Comparison of ENCODE assay signal across 26 cellular contexts in genomic region chr7:127908430-127909258, GRCh38.
DNase-seq lines count a peak whose midpoint lies in the region; ATAC-seq, FAIRE-seq and TF ChIP-seq lines count a peak whose summit lies in the region.
"Had no signal": no experiment of that assay in that cellular context is flagged by ENCODE, and none has a peak within 500 bp of the region (broad histone marks: within the 10 kb centered on the region; RNA-seq: fewer than 3 reads in every experiment).

No MANE protein-coding gene starts in this region.

- H3K27ac Mint-ChIP-seq in activated CD4-positive, alpha-beta T cell treated with anti-CD3 and anti-CD28 coated beads for 36 hours: peak overlapping the region; percentile 55
- peak overlapping the region; percentile 7 for H3K27ac Mint-ChIP-seq in Caco-2 (ENCODE audit: unreplicated experiment)
- peak overlapping the region; percentile 41 for H3K27ac Mint-ChIP-seq in activated T-helper 1 cell treated with anti-CD3 and anti-CD28 coated beads, Interleukin-12 subunit alpha, Interleukin-12 subunit beta, Interleukin-2, Interleukin-4 antibody, amounts not matched to agents 30 ng/mL and 10 ng/mL and 1 ng/mL, durations not matched to agents 14 hours and 24 hours and 36 hours
- H3K27ac Mint-ChIP-seq: dendritic cell treated with granulocyte-macrophage colony-stimulating factor and Interleukin-4, amounts not matched to agents 40 ng/mL and 50 ng/mL, for 4 days had no signal

- WGBS in small intestine, 3 donors: 17 to 66% (median 42%) methylated on average over 4 of the region's 4 CpGs
- WGBS in smooth muscle cell (ENCODE audit: low lambda C conversion rate): 86% methylated on average over 4 of the region's 4 CpGs

- H3K9me3 ChIP-seq in Caco-2: no peaks in the 10 kb centered on the region
- H3K9me3 ChIP-seq in small intestine (ENCODE audit: control insufficient read depth, low read depth): no peaks in the 10 kb centered on the region
- no peaks in the 10 kb centered on the region for H3K9me3 ChIP-seq in smooth muscle cell (replicated peaks; ENCODE audit: low read depth)
- H3K9me3 ChIP-seq: esophagus muscularis mucosa, heart left ventricle, pancreas, spleen, suprapubic skin had no signal

- peaks cover 12% of the 10 kb centered on the region for H3F3A ChIP-seq in smooth muscle cell (ENCODE audit: low read depth)

- H3K27me3 Mint-ChIP-seq in activated CD4-positive, alpha-beta T cell treated with anti-CD3 and anti-CD28 coated beads for 36 hours: no peaks in the 10 kb centered on the region
- H3K27me3 Mint-ChIP-seq in Caco-2 (ENCODE audit: insufficient read depth, unreplicated experiment): no peaks in the 10 kb centered on the region
- H3K27me3 Mint-ChIP-seq in activated T-helper 1 cell treated with anti-CD3 and anti-CD28 coated beads, Interleukin-12 subunit alpha, Interleukin-12 subunit beta, Interleukin-2, Interleukin-4 antibody, amounts not matched to agents 30 ng/mL and 10 ng/mL and 1 ng/mL, durations not matched to agents 14 hours and 24 hours and 36 hours (ENCODE audit: insufficient read depth): no peaks in the 10 kb centered on the region
- H3K27me3 Mint-ChIP-seq: CD4-positive, alpha-beta memory T cell; dendritic cell treated with granulocyte-macrophage colony-stimulating factor and Interleukin-4, amounts not matched to agents 40 ng/mL and 50 ng/mL, for 4 days had no signal

- no TSS peak for BruUV-seq in Caco-2 (replicated peaks; lab: Mats Ljungman, UMichigan)

- H3K4me3 Mint-ChIP-seq in activated CD4-positive, alpha-beta T cell treated with anti-CD3 and anti-CD28 coated beads for 36 hours: no peak overlapping the region
- no peak overlapping the region for H3K4me3 Mint-ChIP-seq in Caco-2 (ENCODE audit: unreplicated experiment)
- H3K4me3 Mint-ChIP-seq in activated T-helper 1 cell treated with anti-CD3 and anti-CD28 coated beads, Interleukin-12 subunit alpha, Interleukin-12 subunit beta, Interleukin-2, Interleukin-4 antibody, amounts not matched to agents 30 ng/mL and 10 ng/mL and 1 ng/mL, durations not matched to agents 14 hours and 24 hours and 36 hours: no peak overlapping the region
- H3K4me3 Mint-ChIP-seq: CD4-positive, alpha-beta memory T cell; dendritic cell treated with granulocyte-macrophage colony-stimulating factor and Interleukin-4, amounts not matched to agents 40 ng/mL and 50 ng/mL, for 4 days; neural crest cell had no signal

- no peak overlapping the region for H3K4me3 ChIP-seq in Caco-2 (ENCODE audit: low read depth, low read length)
- H3K4me3 ChIP-seq in small intestine (ENCODE audit: low read depth in 1 of 2, low read length in 2 of 2): no peak overlapping the region
- H3K4me3 ChIP-seq in smooth muscle cell: no peak overlapping the region
- H3K4me3 ChIP-seq: esophagus muscularis mucosa, heart left ventricle, pancreas, spleen, suprapubic skin had no signal

- DNase-seq in activated CD4-positive, alpha-beta T cell treated with anti-CD3 and anti-CD28 coated beads for 36 hours: no peak
- no peak for DNase-seq in activated CD4-positive, alpha-beta T cell treated with anti-CD3 and anti-CD28 coated beads for 4 hours
- DNase-seq in Caco-2 (no peak), small intestine (peak; percentile 70), NCI-H82 (lab: John Stamatoyannopoulos, UW) (no peak), smooth muscle cell (lab: John Stamatoyannopoulos, UW; ENCODE audit: unreplicated experiment) (no peak)
- no peak for DNase-seq in activated T-helper 1 cell treated with anti-CD3 and anti-CD28 coated beads, Interleukin-12 subunit alpha, Interleukin-12 subunit beta, Interleukin-2, Interleukin-4 antibody, amounts not matched to agents 30 ng/mL and 10 ng/mL and 1 ng/mL, durations not matched to agents 14 hours and 24 hours and 36 hours (ENCODE audit: low spot score)
- DNase-seq: activated CD4-positive, CD25-positive, alpha-beta regulatory T cell; activated CD8-positive, alpha-beta memory T cell treated with anti-CD3 and anti-CD28 coated beads for 24 hours; CD4-positive, alpha-beta memory T cell; central memory CD4-positive, alpha-beta T cell; foreskin keratinocyte; heart left ventricle; NCI-H1092; NCI-H187 treated with DMSO at 0.1 percent for 48 hours; NCI-H2171 treated with DMSO at 0.1 percent for 48 hours; NCI-H524 treated with DMSO at 0.1 percent for 48 hours; pancreas; SHP77 treated with DMSO at 0.1 percent for 48 hours; spleen; SW 1271 had no signal

- intact Hi-C loops in activated CD4-positive, alpha-beta T cell treated with anti-CD3 and anti-CD28 coated beads for 36 hours (cut with DNase I, micrococcal nuclease): no loop called here
- intact Hi-C loops in Caco-2 (cut with micrococcal nuclease; ENCODE audit: unreplicated experiment): no loop called here
- intact Hi-C loops in activated T-helper 1 cell treated with anti-CD3 and anti-CD28 coated beads, Interleukin-12 subunit alpha, Interleukin-12 subunit beta, Interleukin-2, Interleukin-4 antibody, amounts not matched to agents 30 ng/mL and 10 ng/mL and 1 ng/mL, durations not matched to agents 14 hours and 24 hours and 36 hours (cut with micrococcal nuclease): no loop called here

- peaks cover 50% of the 10 kb centered on the region for H3K4me1 Mint-ChIP-seq in activated CD4-positive, alpha-beta T cell treated with anti-CD3 and anti-CD28 coated beads for 36 hours
- peaks cover 55% of the 10 kb centered on the region for H3K4me1 Mint-ChIP-seq in Caco-2 (ENCODE audit: low read depth, unreplicated experiment)
- H3K4me1 Mint-ChIP-seq in activated T-helper 1 cell treated with anti-CD3 and anti-CD28 coated beads, Interleukin-12 subunit alpha, Interleukin-12 subunit beta, Interleukin-2, Interleukin-4 antibody, amounts not matched to agents 30 ng/mL and 10 ng/mL and 1 ng/mL, durations not matched to agents 14 hours and 24 hours and 36 hours (ENCODE audit: low read depth): peaks cover 54% of the 10 kb centered on the region

- CTCF ChIA-PET in activated CD4-positive, alpha-beta T cell treated with anti-CD3 and anti-CD28 coated beads for 36 hours (lab: Charles Lee): no interaction called here
- CTCF ChIA-PET in Caco-2 (lab: Charles Lee): no interaction called here

- no peak overlapping the region for H2AFZ ChIP-seq in smooth muscle cell (ENCODE audit: low read depth)

- H3K9me3 Mint-ChIP-seq in activated CD4-positive, alpha-beta T cell treated with anti-CD3 and anti-CD28 coated beads for 36 hours (ENCODE audit: low read depth): no peaks in the 10 kb centered on the region
- H3K9me3 Mint-ChIP-seq in Caco-2 (ENCODE audit: unreplicated experiment): no peaks in the 10 kb centered on the region
- no peaks in the 10 kb centered on the region for H3K9me3 Mint-ChIP-seq in activated T-helper 1 cell treated with anti-CD3 and anti-CD28 coated beads, Interleukin-12 subunit alpha, Interleukin-12 subunit beta, Interleukin-2, Interleukin-4 antibody, amounts not matched to agents 30 ng/mL and 10 ng/mL and 1 ng/mL, durations not matched to agents 14 hours and 24 hours and 36 hours
- H3K9me3 Mint-ChIP-seq: CD4-positive, alpha-beta memory T cell; dendritic cell treated with granulocyte-macrophage colony-stimulating factor and Interleukin-4, amounts not matched to agents 40 ng/mL and 50 ng/mL, for 4 days; neural crest cell had no signal

- peaks cover 45% of the 10 kb centered on the region for H3K36me3 Mint-ChIP-seq in activated CD4-positive, alpha-beta T cell treated with anti-CD3 and anti-CD28 coated beads for 36 hours (ENCODE audit: low read depth)
- peaks cover 48% of the 10 kb centered on the region for H3K36me3 Mint-ChIP-seq in Caco-2 (ENCODE audit: insufficient read depth, unreplicated experiment)
- peaks cover 33% of the 10 kb centered on the region for H3K36me3 Mint-ChIP-seq in activated T-helper 1 cell treated with anti-CD3 and anti-CD28 coated beads, Interleukin-12 subunit alpha, Interleukin-12 subunit beta, Interleukin-2, Interleukin-4 antibody, amounts not matched to agents 30 ng/mL and 10 ng/mL and 1 ng/mL, durations not matched to agents 14 hours and 24 hours and 36 hours (ENCODE audit: low read depth)

- H3K79me2 ChIP-seq in smooth muscle cell (ENCODE audit: low read depth): peaks cover 27% of the 10 kb centered on the region

- no peak overlapping the region for H3K27ac ChIP-seq in small intestine (ENCODE audit: low read depth in 1 of 2, low read length in 1 of 2)
- H3K27ac ChIP-seq in smooth muscle cell (ENCODE audit: low read depth): no peak overlapping the region
- H3K27ac ChIP-seq: esophagus muscularis mucosa, foreskin keratinocyte, heart left ventricle, pancreas, spleen, suprapubic skin had no signal

- peak; percentile 55 for ATAC-seq in activated CD4-positive, alpha-beta T cell treated with anti-CD3 and anti-CD28 coated beads for 36 hours
- no peak for ATAC-seq in HG02973 (IDR thresholded peaks at IDR 0.05; ENCODE audit: unreplicated experiment)
- ATAC-seq: foreskin keratinocyte, heart left ventricle had no signal

- POLR2A ChIA-PET in activated CD4-positive, alpha-beta T cell treated with anti-CD3 and anti-CD28 coated beads for 36 hours (lab: Charles Lee): interaction anchor here (0.7 kb wide), 1 partner anchor 13 kb away, joined by 3 read pairs; no protein-coding TSS in a partner anchor
- POLR2A ChIA-PET in Caco-2 (lab: Charles Lee): no interaction called here

- no peak for FAIRE-seq in small intestine (lab: Jason Lieb, UNC)
- FAIRE-seq: pancreas had no signal

- H4K20me1 ChIP-seq in smooth muscle cell (ENCODE audit: low read depth): peaks cover 100% of the 10 kb centered on the region

- no peak overlapping the region for H3K4me2 ChIP-seq in smooth muscle cell

- H3K36me3 ChIP-seq in Caco-2 (ENCODE audit: control insufficient read depth, insufficient read depth, low read length) (no peaks in the 10 kb centered on the region), small intestine (ENCODE audit: control insufficient read depth in 2 of 2, insufficient read depth in 2 of 2, low read length in 2 of 2) (no peaks in the 10 kb centered on the region), smooth muscle cell (ENCODE audit: low read depth) (no peaks in the 10 kb centered on the region)
- H3K36me3 ChIP-seq: pancreas had no signal

- no peak overlapping the region for H3K9ac ChIP-seq in smooth muscle cell (ENCODE audit: low read depth)

- H3K27me3 ChIP-seq in Caco-2 (replicated peaks; ENCODE audit: control insufficient read depth, insufficient read depth, low read length) (no peaks in the 10 kb centered on the region), small intestine (ENCODE audit: control insufficient read depth in 2 of 2, insufficient read depth in 2 of 2, low read length in 2 of 2) (no peaks in the 10 kb centered on the region), smooth muscle cell (ENCODE audit: low read depth) (no peaks in the 10 kb centered on the region)
- H3K27me3 ChIP-seq: esophagus muscularis mucosa, foreskin keratinocyte, heart left ventricle, pancreas, spleen, suprapubic skin had no signal

- H3K4me1 ChIP-seq in Caco-2: peaks cover 66% of the 10 kb centered on the region
- peaks cover 7 to 8% of the 10 kb centered on the region in 2 donors for H3K4me1 ChIP-seq in small intestine (ENCODE audit: control insufficient read depth in 2 of 2, insufficient read depth in 1 of 2, low read depth in 1 of 2, low read length in 1 of 2)
- peaks cover 16% of the 10 kb centered on the region for H3K4me1 ChIP-seq in smooth muscle cell (ENCODE audit: low read depth)
- H3K4me1 ChIP-seq: suprapubic skin had no signal

- TF ChIP-seq CTCF in Caco-2 (IDR thresholded peaks at IDR 0.05; ENCODE audit: insufficient read depth in 1 of 2, low read depth in 1 of 2, low read length in 1 of 2, severe bottlenecking in 1 of 2, unreplicated experiment in 1 of 2): no peak
- no peak for TF ChIP-seq CTCF in smooth muscle cell (IDR thresholded peaks at IDR 0.05; ENCODE audit: borderline replicate concordance, insufficient read depth, poor library complexity, severe bottlenecking)
